8 cellular contexts compared by ENCODE assay signal in the genomic region with DNA sequence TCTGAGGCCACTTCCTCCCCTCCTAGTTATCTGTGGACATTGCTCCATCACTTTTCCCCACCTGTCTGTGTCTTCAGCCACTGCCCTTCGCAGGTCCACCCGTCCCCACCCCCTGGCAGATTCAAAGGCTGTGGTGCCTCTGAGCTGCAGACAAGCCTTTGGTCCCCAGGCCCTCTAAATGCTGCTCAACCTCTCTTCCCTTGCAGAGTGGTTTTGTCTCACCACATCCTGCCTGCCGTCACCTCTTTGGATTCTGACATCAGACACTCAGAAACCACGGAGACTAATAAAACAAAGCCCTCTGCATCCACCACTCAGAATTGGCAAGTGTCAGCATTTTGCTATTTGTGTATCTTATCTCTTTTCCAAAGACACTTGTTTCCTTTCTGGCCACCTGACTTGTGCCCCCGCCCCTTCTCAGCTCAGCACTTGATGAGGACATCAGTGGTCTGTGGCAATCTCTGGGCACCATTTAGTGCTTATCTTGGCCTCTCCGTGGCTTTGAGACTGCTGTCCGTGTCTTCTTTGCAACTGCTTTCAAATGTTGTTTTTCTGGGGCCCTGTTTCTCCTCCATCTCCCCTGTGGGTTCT. TPM values are rescaled to one million over a fixed set of nuclear protein-coding genes. Genes with fewer than 3 reads are reported as not detected.
DNase-seq lines count a peak whose midpoint lies in the region; ATAC-seq lines count a peak whose summit lies in the region.

No MANE protein-coding gene starts in this region.

- no peaks in the 10 kb centered on the region for H3K36me3 ChIP-seq in KOPT-K1 (ENCODE audit: insufficient read depth, low read length)

- DNase-seq in DMS153 (lab: John Stamatoyannopoulos, UW) (peak; percentile 97), dermis blood vessel endothelial cell (peak; percentile 64), G401 (ENCODE audit: low spot score) (no peak)
- peak; percentile 59 for DNase-seq in activated CD4-positive, CD25-positive, alpha-beta regulatory T cell treated with anti-CD3 and anti-CD28 coated beads, Interleukin-2, amount 50 U/mL, for 16 hours (ENCODE audit: low read depth, low spot score)
- peak; percentile 45 to 46 for DNase-seq in stimulated activated CD4-positive, alpha-beta T cell treated with anti-CD3 and anti-CD28 coated beads, Interleukin-2, amount 100 ng/mL, for 48 hours

- in situ Hi-C loops in G401 (cut with HindIII; ENCODE audit: low sequenced_read_pairs) = loop anchor here (25.0 kb wide), 1 partner anchor 112 kb away; no protein-coding TSS in a partner anchor

- peak; percentile 85 for ATAC-seq in GM21447 (IDR thresholded peaks at IDR 0.05; ENCODE audit: unreplicated experiment)
- no peak for ATAC-seq in GM19324 (IDR thresholded peaks at IDR 0.05; ENCODE audit: low FRiP score, unreplicated experiment)

- H3K27ac ChIP-seq in KOPT-K1 (ENCODE audit: low read depth, low read length, poor library complexity, severe bottlenecking) = peak overlapping the region; percentile 69

- peaks cover 11% of the 10 kb centered on the region for H3K9me3 ChIP-seq in KOPT-K1 (ENCODE audit: insufficient read depth, low read length, poor library complexity, severe bottlenecking)

RNA-seq across cellular contexts. Expression of a gene that starts 7.7 kb away (rescaled TPM):
- total RNA-seq in dermis blood vessel endothelial cell = 1.1 and 1.4 TPM in 2 replicates
- total RNA-seq in G401 (2014; rRNA removed; shearing (Covaris generic)) = 3.2 and 3.9 TPM in 2 replicates
